In genomic region chr11:94767701-94768601, GRCh38 we compare ENCODE assay signal across 8 cellular contexts. TPM values are rescaled to one million over a fixed set of nuclear protein-coding genes. Genes with fewer than 3 reads are reported as not detected.
DNase-seq lines count a peak whose midpoint lies in the region; ATAC-seq and TF ChIP-seq lines count a peak whose summit lies in the region.

Gene AMOTL1 (plus strand): TSS chr11:94768356. CDS start chr11:94768512, 156 bp downstream.

- POLR2A ChIA-PET in Caco-2 (lab: Charles Lee) (interaction anchor here (0.7 to 1.8 kb wide), 5 partner anchors 21 to 984 kb away, joined by 3 to 9 read pairs (median 4); partner anchors contain the start of genes CWC15, KDM4D, MED17 and SRSF8), PC-9 (lab: Charles Lee; ENCODE audit: unreplicated experiment) (interaction anchor here (0.6 to 0.9 kb wide), 4 partner anchors 19 to 179 kb away, joined by 4 to 6 read pairs (median 4); no protein-coding TSS in a partner anchor)

- intact Hi-C loops in Caco-2 (cut with micrococcal nuclease; ENCODE audit: unreplicated experiment) = loop anchor here (1.0 to 5.0 kb wide), 9 partner anchors 22 to 221 kb away; partner anchors contain the start of genes CWC15 and KDM4D
- intact Hi-C loops in PC-9 (cut with micrococcal nuclease; ENCODE audit: unreplicated experiment) = loop anchor here (1.0 to 10.0 kb wide), 8 partner anchors 21 to 207 kb away; partner anchors contain the start of genes CWC15 and KDM4D
- intact Hi-C loops in body of pancreas (cut with DNase I) = no loop called here
- intact Hi-C loops in psoas muscle (cut with DNase I) = loop anchor here (2.0 to 10.0 kb wide), 4 partner anchors 33 to 146 kb away; no protein-coding TSS in a partner anchor

- H3K36me3 Mint-ChIP-seq in Caco-2 (ENCODE audit: insufficient read depth, unreplicated experiment) = peaks cover 5% of the 10 kb centered on the region

- H3K4me1 Mint-ChIP-seq in Caco-2 (ENCODE audit: low read depth, unreplicated experiment) = peaks cover 15% of the 10 kb centered on the region

- peak within 1 kb of the TSS; percentile 75 for H3K4me3 ChIP-seq in Caco-2 (ENCODE audit: low read depth, low read length)
- H3K4me3 ChIP-seq in HUES6 (ENCODE audit: low read depth, low read length) = peak within 1 kb of the TSS; percentile 88
- peak within 1 kb of the TSS; percentile 95 for H3K4me3 ChIP-seq in PC-9
- H3K4me3 ChIP-seq in body of pancreas = peak within 1 kb of the TSS; percentile 79 to 98
- H3K4me3 ChIP-seq in psoas muscle = peak within 1 kb of the TSS; percentile 99

- H3K4me1 ChIP-seq in Caco-2 = peaks cover 38% of the 10 kb centered on the region
- peaks cover 56% of the 10 kb centered on the region for H3K4me1 ChIP-seq in HUES6 (ENCODE audit: control insufficient read depth, insufficient read depth, low read length)
- H3K4me1 ChIP-seq in PC-9 (replicated peaks; ENCODE audit: insufficient read depth) = peaks cover 60% of the 10 kb centered on the region
- H3K4me1 ChIP-seq in body of pancreas = peaks cover 34% of the 10 kb centered on the region
- H3K4me1 ChIP-seq in psoas muscle = peaks cover 51% of the 10 kb centered on the region

- CTCF ChIA-PET in Caco-2 (lab: Charles Lee) (interaction anchor here (0.6 to 3.4 kb wide), 8 partner anchors 19 to 205 kb away, joined by 3 to 24 read pairs (median 4); partner anchors contain the start of gene CWC15), PC-9 (lab: Charles Lee) (interaction anchor here (0.6 to 0.7 kb wide), 7 partner anchors 13 to 1657 kb away, joined by 3 to 9 read pairs (median 5); no protein-coding TSS in a partner anchor)

- no peaks in the 10 kb centered on the region for H3K36me3 ChIP-seq in Caco-2 (ENCODE audit: control insufficient read depth, insufficient read depth, low read length)
- no peaks in the 10 kb centered on the region; the same call in 1 of the 2 replicates for H3K36me3 ChIP-seq in HUES6 (ENCODE audit: control insufficient read depth, insufficient read depth, low read length)
- 0 out of 2 replicates have a peak, but pooled peaks cover 10% of the 10 kb centered on the region for H3K36me3 ChIP-seq in PC-9 (ENCODE audit: low read depth)
- H3K36me3 ChIP-seq in body of pancreas (replicated peaks in 1 of 2; ENCODE audit: insufficient read depth in 1 of 2, low read depth in 2 of 2) = no peaks in the 10 kb centered on the region
- no peaks in the 10 kb centered on the region for H3K36me3 ChIP-seq in psoas muscle (ENCODE audit: insufficient read depth in 1 of 2, low read depth in 1 of 2)

- H3F3A ChIP-seq in PC-9 (ENCODE audit: insufficient read depth, low read depth) = peaks cover 47% of the 10 kb centered on the region

- peak within 1 kb of the TSS; percentile 95 for H3K9ac ChIP-seq in HUES6 (ENCODE audit: low read length)

- TF ChIP-seq CTCF in Caco-2 (IDR thresholded peaks at IDR 0.05; ENCODE audit: insufficient read depth in 1 of 2, low read depth in 1 of 2, low read length in 1 of 2, severe bottlenecking in 1 of 2, unreplicated experiment in 1 of 2) = no peak
- no peak; the same call in 1 of the 2 replicates for TF ChIP-seq CTCF in PC-9 (conservative IDR thresholded peaks at IDR 0.05)
- TF ChIP-seq CTCF in body of pancreas (IDR thresholded peaks at IDR 0.05) = peak in 1 of 7 experiments; percentile 11
- no peak for TF ChIP-seq CTCF in psoas muscle (IDR thresholded peaks at IDR 0.05)

- peaks cover 70% of the 10 kb centered on the region for H3K79me2 ChIP-seq in PC-9 (ENCODE audit: low read depth)

- peaks cover 9% of the 10 kb centered on the region for H3K9me3 Mint-ChIP-seq in Caco-2 (ENCODE audit: unreplicated experiment)

- H3K9me3 ChIP-seq in Caco-2 = no peaks in the 10 kb centered on the region
- no peaks in the 10 kb centered on the region for H3K9me3 ChIP-seq in HUES6 (ENCODE audit: control insufficient read depth, insufficient read depth, low read depth, low read length)
- H3K9me3 ChIP-seq in PC-9 (ENCODE audit: insufficient read depth, low read depth) = no peaks in the 10 kb centered on the region
- no peaks in the 10 kb centered on the region for H3K9me3 ChIP-seq in body of pancreas
- H3K9me3 ChIP-seq in psoas muscle = no peaks in the 10 kb centered on the region

- H3K27me3 ChIP-seq in Caco-2 (replicated peaks; ENCODE audit: control insufficient read depth, insufficient read depth, low read length) = no peaks in the 10 kb centered on the region
- H3K27me3 ChIP-seq in HUES6 (ENCODE audit: control insufficient read depth, insufficient read depth, low read length) = peaks cover 61% of the 10 kb centered on the region
- H3K27me3 ChIP-seq in PC-9 (ENCODE audit: insufficient read depth, low read depth) = no peaks in the 10 kb centered on the region
- no peaks in the 10 kb centered on the region for H3K27me3 ChIP-seq in body of pancreas
- H3K27me3 ChIP-seq in psoas muscle (ENCODE audit: insufficient read depth in 3 of 3, low read length in 2 of 3) = no peaks in the 10 kb centered on the region

- H4K20me1 ChIP-seq in PC-9 (ENCODE audit: insufficient read depth) = peaks cover 32% of the 10 kb centered on the region

- peak; percentile 61 to 83 (median 81) for TF ChIP-seq POLR2A in body of pancreas (IDR thresholded peaks at IDR 0.05)

- H3K27ac ChIP-seq in HUES6 (ENCODE audit: low read depth, low read length) (peak within 1 kb of the TSS; percentile 84; the same call in 1 of the 2 replicates), PC-9 (peak within 1 kb of the TSS; percentile 90), body of pancreas (peak within 1 kb of the TSS; percentile 82 to 96 (median 92)), psoas muscle (peak within 1 kb of the TSS; percentile 99)

- peak; percentile 89 for ATAC-seq in GM19463 (IDR thresholded peaks at IDR 0.05; ENCODE audit: unreplicated experiment)
- peak; percentile 90 for ATAC-seq in body of pancreas
- peak; percentile 83 to 93 (median 84) for ATAC-seq in psoas muscle
- ATAC-seq in HG02840 (IDR thresholded peaks at IDR 0.05; ENCODE audit: low FRiP score, unreplicated experiment) = no peak

- peak within 1 kb of the TSS; percentile 78 for H2AFZ ChIP-seq in PC-9

- peak within 1 kb of the TSS; percentile 92 for H3K4me2 ChIP-seq in PC-9

- no peak within 1 kb of the TSS for H3K4me3 Mint-ChIP-seq in Caco-2 (ENCODE audit: unreplicated experiment)

- no peaks in the 10 kb centered on the region for H3K9me2 ChIP-seq in PC-9 (ENCODE audit: insufficient read depth)

- BruUV-seq in Caco-2 (replicated peaks; lab: Mats Ljungman, UMichigan) (TSS peak; percentile 32), PC-9 (replicated peaks; lab: Mats Ljungman, UMichigan) (no TSS peak)

- H3K27ac Mint-ChIP-seq in Caco-2 (ENCODE audit: unreplicated experiment) = peak within 1 kb of the TSS; percentile 84

- H3K27me3 Mint-ChIP-seq in Caco-2 (ENCODE audit: insufficient read depth, unreplicated experiment) = no peaks in the 10 kb centered on the region

- 3 to 12% methylated on average over 12 to 57 of the region's 57 CpGs for WGBS in body of pancreas, 2 donors
- WGBS in psoas muscle, 3 donors = 2 to 5% (median 3%) methylated on average over 52 to 57 of the region's 57 CpGs

- DNase-seq in Caco-2 (peak; percentile 95 to 96), PC-9 (peak; percentile 92), body of pancreas (peak; percentile 88 to 92 (median 89)), hypothalamus (lab: John Stamatoyannopoulos, UW) (peak in 50 of 51 donors; percentile 14 to 90 (median 79)), psoas muscle (peak; percentile 94 to 97)

RNA-seq across cellular contexts. Expression of gene AMOTL1, which starts in this region (rescaled TPM):
- total RNA-seq in Caco-2 (2022) (60.8 and 64.6 TPM in 2 replicates), PC-9 (2021) (48.0 and 60.5 TPM in 2 replicates), body of pancreas (10 to 100 TPM; 20.4 to 21.5 TPM), psoas muscle (100 to 1,000 TPM; 225 to 355 (median 292) TPM)
- polyA plus RNA-seq in psoas muscle = 100 to 1,000 TPM in 1 of 3 donors, 10 to 100 TPM in 2; 46.5 to 162 (median 91.8) TPM
